In genomic region chr2:217797661-217798069, GRCh38 we compare ENCODE assay signal across 1 cellular context.
TF ChIP-seq lines count a peak whose summit lies in the region.

No MANE protein-coding gene starts in this region.

TF ChIP-seq in HepG2, 621 proteins besides CTCF, POLR2A, EP300 and RAD21 (continued from another document and continues in another):
- TF ChIP-seq ARID5B (CRISPR knock-in tag; IDR thresholded peaks at IDR 0.05) = 0 out of 2 replicates have a peak, but pooled peaks have one; percentile 22
- TF ChIP-seq HNRNPL (IDR thresholded peaks at IDR 0.05; ENCODE audit: low read depth, low read length) = no peak
- TF ChIP-seq MAX (IDR thresholded peaks at IDR 0.05) = peak; percentile 49; the same call in 1 of the 2 replicates
- TF ChIP-seq CENPX (CRISPR knock-in tag; IDR thresholded peaks at IDR 0.05) = no peak
- TF ChIP-seq MXD3 (CRISPR knock-in tag; IDR thresholded peaks at IDR 0.05) = no peak
- TF ChIP-seq ZNF24 (IDR thresholded peaks at IDR 0.05) = no peak
- TF ChIP-seq ATAD3A (CRISPR knock-in tag; IDR thresholded peaks at IDR 0.05) = no peak
- no peak for TF ChIP-seq NAIF1 (CRISPR knock-in tag; IDR thresholded peaks at IDR 0.05; ENCODE audit: borderline replicate concordance)
- TF ChIP-seq ZSCAN30 (CRISPR knock-in tag; IDR thresholded peaks at IDR 0.05) = no peak
- no peak for TF ChIP-seq DNMT1 (CRISPR knock-in tag; IDR thresholded peaks at IDR 0.05)
- peak; percentile 47 for TF ChIP-seq ZNF687 (CRISPR knock-in tag; IDR thresholded peaks at IDR 0.05)
- TF ChIP-seq, protein P1, sequence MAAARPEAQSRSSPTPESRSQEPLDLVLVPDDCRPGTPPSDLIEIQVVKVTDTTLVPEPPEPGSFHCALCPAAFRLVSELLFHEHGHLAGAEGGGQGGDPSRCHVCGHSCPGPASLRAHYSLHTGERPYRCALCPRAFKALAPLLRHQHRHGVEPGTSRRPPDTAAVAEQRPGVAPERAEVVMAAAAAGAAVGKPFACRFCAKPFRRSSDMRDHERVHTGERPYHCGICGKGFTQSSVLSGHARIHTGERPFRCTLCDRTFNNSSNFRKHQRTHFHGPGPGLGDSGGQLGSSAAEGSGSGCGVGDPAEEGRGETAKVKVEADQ (CRISPR knock-in tag; IDR thresholded peaks at IDR 0.05; ENCODE audit: borderline replicate concordance) = no peak
- peak; percentile 87 for TF ChIP-seq NFE2L2 (IDR thresholded peaks at IDR 0.05; ENCODE audit: low read length)
- 0 out of 2 replicates have a peak, but pooled peaks have one; percentile 12 for TF ChIP-seq CREB1 (IDR thresholded peaks at IDR 0.05)
- no peak for TF ChIP-seq CREB1 (CRISPR knock-in tag; IDR thresholded peaks at IDR 0.05)
- TF ChIP-seq AHDC1 (CRISPR knock-in tag; IDR thresholded peaks at IDR 0.05; ENCODE audit: borderline replicate concordance) = 0 out of 2 replicates have a peak, but pooled peaks have one; percentile 17
- TF ChIP-seq ZNF367 (CRISPR knock-in tag; IDR thresholded peaks at IDR 0.05; ENCODE audit: borderline replicate concordance) = no peak
- TF ChIP-seq ZNF790 (CRISPR knock-in tag; IDR thresholded peaks at IDR 0.05; ENCODE audit: borderline replicate concordance) = 0 out of 2 replicates have a peak, but pooled peaks have one; percentile 37
- TF ChIP-seq SALL1 (CRISPR knock-in tag; IDR thresholded peaks at IDR 0.05) = peak; percentile 49; the same call in 1 of the 2 replicates
- 0 out of 2 replicates have a peak, but pooled peaks have one; percentile 17 for TF ChIP-seq MIER2 (CRISPR knock-in tag; IDR thresholded peaks at IDR 0.05)
- TF ChIP-seq, protein P2, sequence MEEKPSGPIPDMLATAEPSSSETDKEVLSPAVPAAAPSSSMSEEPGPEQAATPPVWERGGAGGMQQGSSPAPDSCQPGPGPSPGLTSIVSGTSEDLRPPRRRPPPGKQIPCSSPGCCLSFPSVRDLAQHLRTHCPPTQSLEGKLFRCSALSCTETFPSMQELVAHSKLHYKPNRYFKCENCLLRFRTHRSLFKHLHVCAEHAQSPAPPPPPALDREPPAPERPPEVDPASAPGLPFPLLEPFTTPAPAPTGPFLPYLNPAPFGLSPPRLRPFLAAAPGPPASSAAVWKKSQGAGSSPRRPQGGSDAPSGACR (CRISPR knock-in tag; IDR thresholded peaks at IDR 0.05) = no peak
- TF ChIP-seq IRF2 (CRISPR knock-in tag; IDR thresholded peaks at IDR 0.05) = peak; percentile 22; the same call in 1 of the 2 replicates
- no peak for TF ChIP-seq ZNF749 (CRISPR knock-in tag; IDR thresholded peaks at IDR 0.05; ENCODE audit: borderline replicate concordance)
- TF ChIP-seq ZHX2 (IDR thresholded peaks at IDR 0.05; ENCODE audit: low read depth) = no peak
- TF ChIP-seq ZHX2 (CRISPR knock-in tag; IDR thresholded peaks at IDR 0.05; ENCODE audit: borderline replicate concordance) = no peak
